In genomic region chr2:84781942-84782716, GRCh38 we compare ENCODE assay signal across 8 cellular contexts.
DNase-seq lines count a peak whose midpoint lies in the region; ATAC-seq and TF ChIP-seq lines count a peak whose summit lies in the region.

No MANE protein-coding gene starts in this region.

- peaks cover 8% of the 10 kb centered on the region for H3K9me3 Mint-ChIP-seq in activated naive CD8-positive, alpha-beta T cell (ENCODE audit: low read depth)
- H3K9me3 Mint-ChIP-seq in type B pancreatic cell: no peaks in the 10 kb centered on the region

- H3K4me2 ChIP-seq in HCT116 (ENCODE audit: low read length): peak overlapping the region; percentile 46

- H3K9me2 ChIP-seq in HCT116 (ENCODE audit: insufficient read depth): no peaks in the 10 kb centered on the region

- H3K27me3 ChIP-seq in HCT116 (ENCODE audit: insufficient read depth, low read length): no peaks in the 10 kb centered on the region
- no peaks in the 10 kb centered on the region for H3K27me3 ChIP-seq in Peyer's patch

- no peak for TF ChIP-seq POLR2A in HCT116 (IDR thresholded peaks at IDR 0.05; ENCODE audit: borderline replicate concordance, extremely low read depth, insufficient read depth, insufficient read length)
- TF ChIP-seq POLR2A in Peyer's patch (IDR thresholded peaks at IDR 0.05): no peak

- CTCF ChIA-PET in GM10248 (lab: Yijun Ruan, JAX) (interaction anchor here (1.1 to 1.5 kb wide), 3 partner anchors 15 to 86 kb away, joined by 3 read pairs; no protein-coding TSS in a partner anchor), HCT116 (lab: Charles Lee) (no interaction called here)

- peaks cover 74% of the 10 kb centered on the region for H3K4me1 Mint-ChIP-seq in activated naive CD8-positive, alpha-beta T cell (ENCODE audit: low read depth)
- H3K4me1 Mint-ChIP-seq in type B pancreatic cell (ENCODE audit: unreplicated experiment): no peaks in the 10 kb centered on the region

- no peaks in the 10 kb centered on the region for H3K79me2 ChIP-seq in HCT116 (ENCODE audit: insufficient read depth, low read length)

- no peaks in the 10 kb centered on the region for H4K20me1 ChIP-seq in HCT116 (ENCODE audit: insufficient read depth)

- H3K4me3 ChIP-seq in HCT116 (replicated peaks in 1 of 2; ENCODE audit: low read depth in 1 of 2, low read length in 2 of 2): no peak overlapping the region
- H3K4me3 ChIP-seq in Peyer's patch: no peak overlapping the region

- no peaks in the 10 kb centered on the region for H3K27me3 Mint-ChIP-seq in activated naive CD8-positive, alpha-beta T cell
- H3K27me3 Mint-ChIP-seq in type B pancreatic cell: no peaks in the 10 kb centered on the region

- no peaks in the 10 kb centered on the region for H3K36me3 Mint-ChIP-seq in activated naive CD8-positive, alpha-beta T cell
- H3K36me3 Mint-ChIP-seq in type B pancreatic cell: no peaks in the 10 kb centered on the region

- intact Hi-C loops in HCT116 (cut with micrococcal nuclease): no loop called here

- TF ChIP-seq RAD21 in HCT116 (IDR thresholded peaks at IDR 0.05; ENCODE audit: low read depth): no peak

- POLR2A ChIA-PET in GM10248 (lab: Yijun Ruan, JAX) (no interaction called here), HCT116 (lab: Charles Lee) (no interaction called here)

- no TSS peak for BruUV-seq in HCT116 (replicated peaks; lab: Mats Ljungman, UMichigan)

- RAD21 ChIA-PET in HCT116 (lab: Charles Lee; ENCODE audit: low non-redundant PET in 1 of 2, low total read pairs in 2 of 2, uncharacterized antibody in 2 of 2, unreplicated experiment in 2 of 2): no interaction called here

- DNase-seq in GM10248 (ENCODE audit: extremely low spot score): peak; percentile 22
- DNase-seq in HCT116 (ENCODE audit: low read depth, low spot score): peak; percentile 8
- DNase-seq in Peyer's patch: peak; percentile 27 to 86 (median 61)
- DNase-seq in stimulated activated CD4-positive, alpha-beta T cell treated with anti-CD3 and anti-CD28 coated beads, Interleukin-1b, Interleukin-23, amount 100 ng/mL, for 48 hours: peak; percentile 62
- DNase-seq in type B pancreatic cell (ENCODE audit: extremely low spot score, unreplicated experiment): no peak
- no peak for DNase-seq in NCI-H2107 (lab: John Stamatoyannopoulos, UW)

- H3K36me3 ChIP-seq in HCT116 (ENCODE audit: control insufficient read depth in 1 of 2, insufficient read depth in 2 of 2, low read length in 2 of 2): no peaks in the 10 kb centered on the region
- H3K36me3 ChIP-seq in Peyer's patch: no peaks in the 10 kb centered on the region

- peak overlapping the region; percentile 93 for H2AFZ ChIP-seq in HCT116 (ENCODE audit: low read depth, low read length, poor library complexity, severe bottlenecking)

- no peaks in the 10 kb centered on the region for H3K9me3 ChIP-seq in HCT116 (ENCODE audit: control insufficient read depth in 1 of 2, insufficient read depth in 1 of 2, low read depth in 1 of 2, low read length in 2 of 2)
- no peaks in the 10 kb centered on the region for H3K9me3 ChIP-seq in Peyer's patch

- H3K4me3 Mint-ChIP-seq in activated naive CD8-positive, alpha-beta T cell: peak overlapping the region; percentile 77
- H3K4me3 Mint-ChIP-seq in type B pancreatic cell: no peak overlapping the region

- TF ChIP-seq CTCF in GM10248 (IDR thresholded peaks at IDR 0.05; ENCODE audit: control extremely low read depth, extremely low read depth, low read depth, missing control alignments) (no peak), HCT116 (IDR thresholded peaks at IDR 0.05 in 2 of 3, conservative IDR thresholded peaks at IDR 0.05 in 1 of 3; ENCODE audit: borderline replicate concordance in 1 of 3, insufficient read depth in 1 of 3, low read depth in 2 of 3, low read length in 2 of 3) (no peak), Peyer's patch (IDR thresholded peaks at IDR 0.05) (no peak), type B pancreatic cell (conservative IDR thresholded peaks at IDR 0.05) (no peak)

- no peak overlapping the region for H3K9ac ChIP-seq in HCT116 (ENCODE audit: low read length)

- peak overlapping the region; percentile 92 for H3K27ac Mint-ChIP-seq in activated naive CD8-positive, alpha-beta T cell
- H3K27ac Mint-ChIP-seq in type B pancreatic cell: no peak overlapping the region

- H3K4me1 ChIP-seq in HCT116 (ENCODE audit: control insufficient read depth in 1 of 2, insufficient read depth in 2 of 2, low read length in 2 of 2): peaks cover 2 to 13% of the 10 kb centered on the region in 2 experiments; a peak in 2 of 4 replicates
- peaks cover 0 to 11% (median 7%) of the 10 kb centered on the region in 4 donors for H3K4me1 ChIP-seq in Peyer's patch

- H3K27ac ChIP-seq in HCT116 (ENCODE audit: low read depth, low read length): no peak overlapping the region
- peak overlapping the region; percentile 57 to 69 (median 61) for H3K27ac ChIP-seq in Peyer's patch

- ATAC-seq in HCT116 (peak; percentile 74), HG02840 (IDR thresholded peaks at IDR 0.05; ENCODE audit: low FRiP score, unreplicated experiment) (no peak)

TF ChIP-seq in HCT116, 20 proteins besides CTCF, POLR2A, EP300 and RAD21:
- TF ChIP-seq CBX3 (IDR thresholded peaks at IDR 0.05; ENCODE audit: low read depth) (peak; percentile 60; the same call in 1 of the 2 replicates), JUND (IDR thresholded peaks at IDR 0.05) (no peak), MAX (IDR thresholded peaks at IDR 0.05) (peak; percentile 90)

Comparison
In these comparisons a context has a peak if more than half of its experiments do, and no peak if none do; other contexts are left out.
1. DNase-seq: peak in GM10248 (single experiment), HCT116 (single experiment), Peyer's patch (3 of 3) and stimulated activated CD4-positive, alpha-beta T cell treated with anti-CD3 and anti-CD28 coated beads, Interleukin-1b, Interleukin-23, amount 100 ng/mL, for 48 hours (single experiment); none in type B pancreatic cell (single experiment) and NCI-H2107 (single experiment).